9 cellular contexts compared by ENCODE assay signal in genomic region chr14:53109688-53110041, GRCh38. TPM values are rescaled to one million over a fixed set of nuclear protein-coding genes. Genes with fewer than 3 reads are reported as not detected.
DNase-seq lines count a peak whose midpoint lies in the region; ATAC-seq and TF ChIP-seq lines count a peak whose summit lies in the region.
"Had no signal": no experiment of that assay in that cellular context is flagged by ENCODE, and none has a peak within 500 bp of the region (broad histone marks: within the 10 kb centered on the region; RNA-seq: fewer than 3 reads in every experiment).

No MANE protein-coding gene starts in this region.

- intact Hi-C loops in colonic mucosa (cut with DNase I): no loop called here
- intact Hi-C loops in CD14-positive monocyte (cut with micrococcal nuclease): loop anchor here in 1 of 2 donors (5.0 kb wide), 1 partner anchor 38 kb away; no protein-coding TSS in a partner anchor

- no peaks in the 10 kb centered on the region for H3K27me3 Mint-ChIP-seq in mesothelial cell of epicardium (ENCODE audit: low read depth)
- H3K27me3 Mint-ChIP-seq in CD14-positive monocyte (ENCODE audit: low read depth in 3 of 3): peaks cover 0 to 1% (median 0%) of the 10 kb centered on the region in 3 donors
- H3K27me3 Mint-ChIP-seq in HFFc6 (ENCODE audit: insufficient read depth): no peaks in the 10 kb centered on the region; the same call in 1 of the 2 replicates

- H3K4me3 ChIP-seq in colonic mucosa: no peak overlapping the region

- no peak for DNase-seq in colonic mucosa
- no peak for DNase-seq in mesothelial cell of epicardium (ENCODE audit: low spot score in 2 of 2, unreplicated experiment in 2 of 2)
- DNase-seq in CD14-positive monocyte (ENCODE audit: low spot score): no peak
- no peak for DNase-seq in SIG-M5 treated with dmso at 0.1 percent for 504 hours (lab: John Stamatoyannopoulos, UW; ENCODE audit: unreplicated experiment)
- DNase-seq in HFFc6: no peak
- DNase-seq: IMR-90 had no signal

- H3K4me1 ChIP-seq in colonic mucosa: no peaks in the 10 kb centered on the region

- no peaks in the 10 kb centered on the region for H3K27me3 ChIP-seq in colonic mucosa

- no peaks in the 10 kb centered on the region for H3K9me3 ChIP-seq in colonic mucosa

- H3K4me3 Mint-ChIP-seq in mesothelial cell of epicardium (no peak overlapping the region), CD14-positive monocyte (no peak overlapping the region), HFFc6 (no peak overlapping the region)

- ATAC-seq in GM18519 (IDR thresholded peaks at IDR 0.05; ENCODE audit: low FRiP score, unreplicated experiment) (peak; percentile 29), GM21515 (IDR thresholded peaks at IDR 0.05; ENCODE audit: unreplicated experiment) (peak; percentile 33), HG03139 (IDR thresholded peaks at IDR 0.05; ENCODE audit: unreplicated experiment) (peak; percentile 21)

- no peak for TF ChIP-seq CTCF in colonic mucosa (IDR thresholded peaks at IDR 0.05)
- TF ChIP-seq CTCF in mesothelial cell of epicardium (IDR thresholded peaks at IDR 0.05; ENCODE audit: unreplicated experiment): no peak
- TF ChIP-seq CTCF in CD14-positive monocyte (IDR thresholded peaks at IDR 0.05): no peak
- TF ChIP-seq CTCF in HFFc6 (IDR thresholded peaks at IDR 0.05): no peak

- no peak overlapping the region for H3K9ac ChIP-seq in colonic mucosa (ENCODE audit: low read depth in 2 of 2, low read length in 2 of 2)

- H3K4me1 Mint-ChIP-seq in mesothelial cell of epicardium (no peaks in the 10 kb centered on the region), CD14-positive monocyte (peaks cover 5% of the 10 kb centered on the region), HFFc6 (ENCODE audit: low read depth) (no peaks in the 10 kb centered on the region)

- H3K36me3 Mint-ChIP-seq in mesothelial cell of epicardium (peaks cover 9% of the 10 kb centered on the region), CD14-positive monocyte (peaks cover 0 to 3% of the 10 kb centered on the region in 2 donors), HFFc6 (ENCODE audit: low read depth) (peaks cover 13% of the 10 kb centered on the region; the same call in 1 of the 2 replicates)

- peaks cover 15% of the 10 kb centered on the region for H3K9me3 Mint-ChIP-seq in mesothelial cell of epicardium
- H3K9me3 Mint-ChIP-seq in CD14-positive monocyte: peaks cover 0 to 13% (median 9%) of the 10 kb centered on the region in 7 donors
- peaks cover 10% of the 10 kb centered on the region for H3K9me3 Mint-ChIP-seq in HFFc6

- H3K36me3 ChIP-seq in colonic mucosa: no peaks in the 10 kb centered on the region

- H3K27ac Mint-ChIP-seq in mesothelial cell of epicardium (no peak overlapping the region), CD14-positive monocyte (no peak overlapping the region), HFFc6 (no peak overlapping the region)

- peak overlapping the region; percentile 65 for H3K27ac ChIP-seq in colonic mucosa

RNA-seq across cellular contexts. Expression of gene DDHD1, which starts 43.5 kb away (rescaled TPM):
- 1 to 10 TPM; 7.5 TPM for total RNA-seq in colonic mucosa
- 23.2 to 24.3 TPM (median 23.4 TPM) in 3 replicates for total RNA-seq in mesothelial cell of epicardium
- 1 to 10 TPM; 2.2 to 3.1 TPM for polyA plus RNA-seq in CD14-positive monocyte
- total RNA-seq in HFFc6 (2021; fragmentation: NEBNext Ultra II Directional; extraction: Animal tissue kit (Norgen Biotek cat#: 25700)): 10 to 100 TPM in 2 of 6 experiments, 1 to 10 TPM in 4; 9.1 to 10.7 (median 9.7) TPM
